Comparison of ENCODE assay signal across 1 cellular context in the genomic region with DNA sequence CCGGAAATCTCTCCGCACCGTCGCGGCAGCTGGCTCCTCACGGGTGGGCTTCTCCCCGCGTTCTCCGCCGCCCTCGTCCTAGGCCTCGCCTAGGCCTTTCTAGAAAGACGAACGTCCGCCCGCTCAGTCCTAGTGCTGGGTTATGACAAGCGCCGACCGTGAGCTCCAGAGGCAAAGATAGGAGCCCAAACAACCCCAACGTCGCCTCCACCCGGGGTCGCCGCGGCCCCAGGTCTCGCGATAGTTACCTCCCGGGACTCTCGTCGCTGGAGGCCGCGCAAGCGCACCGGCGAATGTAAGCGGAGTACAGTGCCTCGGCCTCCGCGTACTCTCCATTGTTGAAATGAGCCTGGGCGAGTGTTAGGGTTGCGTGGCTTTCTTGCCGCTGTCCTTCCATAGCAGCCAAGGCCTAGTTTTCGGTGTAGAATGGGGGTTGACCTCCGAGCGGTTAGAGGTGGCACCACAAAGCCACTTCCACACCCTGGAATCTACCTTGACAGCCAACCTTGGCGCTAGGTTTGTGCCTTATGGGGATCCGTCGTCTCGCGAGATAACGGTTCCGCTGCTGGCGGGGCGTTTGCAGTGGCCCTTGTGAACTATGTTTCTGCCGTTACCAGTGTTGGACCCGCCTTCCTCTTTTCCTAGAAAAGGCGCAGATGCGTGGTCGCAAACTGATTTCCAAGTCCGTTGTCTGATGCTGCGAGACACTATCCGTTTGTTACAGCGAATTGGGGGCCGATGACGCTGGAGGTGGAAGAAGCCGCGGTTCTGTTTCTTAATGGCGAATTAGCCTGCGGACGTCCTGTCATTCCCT.
TF ChIP-seq lines count a peak whose summit lies in the region.

A gene (minus strand): TSS at position 526 of the 814 bp plus-strand sequence. CDS start 129 bp downstream, at position 397.

TF ChIP-seq in HepG2, 621 proteins besides CTCF, POLR2A, EP300 and RAD21 (continued from another document and continues in another):
- TF ChIP-seq SP4 (CRISPR knock-in tag; IDR thresholded peaks at IDR 0.05): peak; percentile 89
- peak; percentile 84 for TF ChIP-seq ZNF160 (CRISPR knock-in tag; IDR thresholded peaks at IDR 0.05)
- peak; percentile 65; the same call in 1 of the 2 replicates for TF ChIP-seq HNF4A (CRISPR knock-in tag; IDR thresholded peaks at IDR 0.05)
- no peak; the same call in none of the 2 replicates for TF ChIP-seq HMG20A (CRISPR knock-in tag; IDR thresholded peaks at IDR 0.05; ENCODE audit: borderline replicate concordance)
- TF ChIP-seq ZNF773 (CRISPR knock-in tag; IDR thresholded peaks at IDR 0.05; ENCODE audit: borderline replicate concordance): peak; percentile 88
- peak; percentile 68; the same call in 2 of the 3 replicates for TF ChIP-seq MXI1 (IDR thresholded peaks at IDR 0.05; ENCODE audit: borderline replicate concordance, low read depth, low read length)
- peak; percentile 79 for TF ChIP-seq CAMTA2 (CRISPR knock-in tag; IDR thresholded peaks at IDR 0.05; ENCODE audit: borderline replicate concordance)
- TF ChIP-seq ZSCAN22 (CRISPR knock-in tag; IDR thresholded peaks at IDR 0.05): peak; percentile 40; the same call in 1 of the 2 replicates
- peak; percentile 96 for TF ChIP-seq KMT2B (CRISPR knock-in tag; IDR thresholded peaks at IDR 0.05)
- TF ChIP-seq ZNF562 (CRISPR knock-in tag; IDR thresholded peaks at IDR 0.05; ENCODE audit: borderline replicate concordance): no peak
- TF ChIP-seq, protein P1, sequence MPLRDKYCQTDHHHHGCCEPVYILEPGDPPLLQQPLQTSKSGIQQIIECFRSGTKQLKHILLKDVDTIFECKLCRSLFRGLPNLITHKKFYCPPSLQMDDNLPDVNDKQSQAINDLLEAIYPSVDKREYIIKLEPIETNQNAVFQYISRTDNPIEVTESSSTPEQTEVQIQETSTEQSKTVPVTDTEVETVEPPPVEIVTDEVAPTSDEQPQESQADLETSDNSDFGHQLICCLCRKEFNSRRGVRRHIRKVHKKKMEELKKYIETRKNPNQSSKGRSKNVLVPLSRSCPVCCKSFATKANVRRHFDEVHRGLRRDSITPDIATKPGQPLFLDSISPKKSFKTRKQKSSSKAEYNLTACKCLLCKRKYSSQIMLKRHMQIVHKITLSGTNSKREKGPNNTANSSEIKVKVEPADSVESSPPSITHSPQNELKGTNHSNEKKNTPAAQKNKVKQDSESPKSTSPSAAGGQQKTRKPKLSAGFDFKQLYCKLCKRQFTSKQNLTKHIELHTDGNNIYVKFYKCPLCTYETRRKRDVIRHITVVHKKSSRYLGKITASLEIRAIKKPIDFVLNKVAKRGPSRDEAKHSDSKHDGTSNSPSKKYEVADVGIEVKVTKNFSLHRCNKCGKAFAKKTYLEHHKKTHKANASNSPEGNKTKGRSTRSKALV (CRISPR knock-in tag; IDR thresholded peaks at IDR 0.05): peak; percentile 81
- TF ChIP-seq RARA (CRISPR knock-in tag; IDR thresholded peaks at IDR 0.05): peak; percentile 61; the same call in 1 of the 2 replicates
- peak; percentile 74; the same call in 1 of the 2 replicates for TF ChIP-seq TBP (CRISPR knock-in tag; IDR thresholded peaks at IDR 0.05)
- TF ChIP-seq ZNF780A (CRISPR knock-in tag; IDR thresholded peaks at IDR 0.05): no peak
- TF ChIP-seq ZFP36L2 (CRISPR knock-in tag; IDR thresholded peaks at IDR 0.05): 0 out of 2 replicates have a peak, but pooled peaks have one; percentile 41
- peak; percentile 91; the same call in 1 of the 2 replicates for TF ChIP-seq ZNF430 (CRISPR knock-in tag; IDR thresholded peaks at IDR 0.05)
- TF ChIP-seq IRX3 (CRISPR knock-in tag; IDR thresholded peaks at IDR 0.05; ENCODE audit: borderline replicate concordance, low read depth): no peak
- peak; percentile 84 for TF ChIP-seq CREM (IDR thresholded peaks at IDR 0.05)
- no peak for TF ChIP-seq CREM (CRISPR knock-in tag; IDR thresholded peaks at IDR 0.05)
- TF ChIP-seq, protein P2, sequence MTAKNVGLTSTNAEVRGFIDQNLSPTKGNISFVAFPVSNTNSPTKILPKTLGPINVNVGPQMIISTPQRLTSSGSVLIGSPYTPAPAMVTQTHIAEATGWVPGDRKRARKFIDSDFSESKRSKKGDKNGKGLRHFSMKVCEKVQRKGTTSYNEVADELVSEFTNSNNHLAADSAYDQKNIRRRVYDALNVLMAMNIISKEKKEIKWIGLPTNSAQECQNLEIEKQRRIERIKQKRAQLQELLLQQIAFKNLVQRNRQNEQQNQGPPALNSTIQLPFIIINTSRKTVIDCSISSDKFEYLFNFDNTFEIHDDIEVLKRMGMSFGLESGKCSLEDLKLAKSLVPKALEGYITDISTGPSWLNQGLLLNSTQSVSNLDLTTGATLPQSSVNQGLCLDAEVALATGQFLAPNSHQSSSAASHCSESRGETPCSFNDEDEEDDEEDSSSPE (CRISPR knock-in tag; IDR thresholded peaks at IDR 0.05): peak; percentile 97
- peak; percentile 86; the same call in 1 of the 2 replicates for TF ChIP-seq ZNF331 (CRISPR knock-in tag; IDR thresholded peaks at IDR 0.05)
- TF ChIP-seq, protein P3, sequence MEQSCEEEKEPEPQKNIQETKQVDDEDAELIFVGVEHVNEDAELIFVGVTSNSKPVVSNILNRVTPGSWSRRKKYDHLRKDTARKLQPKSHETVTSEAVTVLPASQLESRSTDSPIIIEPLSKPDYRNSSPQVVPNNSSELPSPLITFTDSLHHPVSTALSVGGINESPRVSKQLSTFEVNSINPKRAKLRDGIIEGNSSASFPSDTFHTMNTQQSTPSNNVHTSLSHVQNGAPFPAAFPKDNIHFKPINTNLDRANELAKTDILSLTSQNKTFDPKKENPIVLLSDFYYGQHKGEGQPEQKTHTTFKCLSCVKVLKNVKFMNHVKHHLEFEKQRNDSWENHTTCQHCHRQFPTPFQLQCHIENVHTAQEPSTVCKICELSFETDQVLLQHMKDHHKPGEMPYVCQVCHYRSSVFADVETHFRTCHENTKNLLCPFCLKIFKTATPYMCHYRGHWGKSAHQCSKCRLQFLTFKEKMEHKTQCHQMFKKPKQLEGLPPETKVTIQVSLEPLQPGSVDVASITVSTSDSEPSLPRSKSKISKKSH (CRISPR knock-in tag; IDR thresholded peaks at IDR 0.05; ENCODE audit: borderline replicate concordance): peak; percentile 94
- TF ChIP-seq, protein P4, sequence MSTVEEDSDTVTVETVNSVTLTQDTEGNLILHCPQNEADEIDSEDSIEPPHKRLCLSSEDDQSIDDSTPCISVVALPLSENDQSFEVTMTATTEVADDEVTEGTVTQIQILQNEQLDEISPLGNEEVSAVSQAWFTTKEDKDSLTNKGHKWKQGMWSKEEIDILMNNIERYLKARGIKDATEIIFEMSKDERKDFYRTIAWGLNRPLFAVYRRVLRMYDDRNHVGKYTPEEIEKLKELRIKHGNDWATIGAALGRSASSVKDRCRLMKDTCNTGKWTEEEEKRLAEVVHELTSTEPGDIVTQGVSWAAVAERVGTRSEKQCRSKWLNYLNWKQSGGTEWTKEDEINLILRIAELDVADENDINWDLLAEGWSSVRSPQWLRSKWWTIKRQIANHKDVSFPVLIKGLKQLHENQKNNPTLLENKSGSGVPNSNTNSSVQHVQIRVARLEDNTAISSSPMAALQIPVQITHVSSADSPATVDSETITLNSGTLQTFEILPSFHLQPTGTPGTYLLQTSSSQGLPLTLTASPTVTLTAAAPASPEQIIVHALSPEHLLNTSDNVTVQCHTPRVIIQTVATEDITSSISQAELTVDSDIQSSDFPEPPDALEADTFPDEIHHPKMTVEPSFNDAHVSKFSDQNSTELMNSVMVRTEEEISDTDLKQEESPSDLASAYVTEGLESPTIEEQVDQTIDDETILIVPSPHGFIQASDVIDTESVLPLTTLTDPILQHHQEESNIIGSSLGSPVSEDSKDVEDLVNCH (CRISPR knock-in tag; IDR thresholded peaks at IDR 0.05): no peak
- TF ChIP-seq KAT2B (IDR thresholded peaks at IDR 0.05; ENCODE audit: borderline replicate concordance, low read depth, low read length): no peak
- TF ChIP-seq SMARCC2 (IDR thresholded peaks at IDR 0.05): no peak
- TF ChIP-seq, protein P5, sequence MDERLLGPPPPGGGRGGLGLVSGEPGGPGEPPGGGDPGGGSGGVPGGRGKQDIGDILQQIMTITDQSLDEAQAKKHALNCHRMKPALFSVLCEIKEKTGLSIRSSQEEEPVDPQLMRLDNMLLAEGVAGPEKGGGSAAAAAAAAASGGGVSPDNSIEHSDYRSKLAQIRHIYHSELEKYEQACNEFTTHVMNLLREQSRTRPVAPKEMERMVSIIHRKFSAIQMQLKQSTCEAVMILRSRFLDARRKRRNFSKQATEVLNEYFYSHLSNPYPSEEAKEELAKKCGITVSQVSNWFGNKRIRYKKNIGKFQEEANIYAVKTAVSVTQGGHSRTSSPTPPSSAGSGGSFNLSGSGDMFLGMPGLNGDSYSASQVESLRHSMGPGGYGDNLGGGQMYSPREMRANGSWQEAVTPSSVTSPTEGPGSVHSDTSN (CRISPR knock-in tag; IDR thresholded peaks at IDR 0.05): 0 out of 2 replicates have a peak, but pooled peaks have one; percentile 40
- TF ChIP-seq FOXJ3 (CRISPR knock-in tag; IDR thresholded peaks at IDR 0.05; ENCODE audit: borderline replicate concordance): peak; percentile 87
- TF ChIP-seq SNRNP70 (IDR thresholded peaks at IDR 0.05; ENCODE audit: low read depth, low read length): no peak
- TF ChIP-seq ZNF44 (CRISPR knock-in tag; IDR thresholded peaks at IDR 0.05): peak; percentile 96
- TF ChIP-seq, protein P6, sequence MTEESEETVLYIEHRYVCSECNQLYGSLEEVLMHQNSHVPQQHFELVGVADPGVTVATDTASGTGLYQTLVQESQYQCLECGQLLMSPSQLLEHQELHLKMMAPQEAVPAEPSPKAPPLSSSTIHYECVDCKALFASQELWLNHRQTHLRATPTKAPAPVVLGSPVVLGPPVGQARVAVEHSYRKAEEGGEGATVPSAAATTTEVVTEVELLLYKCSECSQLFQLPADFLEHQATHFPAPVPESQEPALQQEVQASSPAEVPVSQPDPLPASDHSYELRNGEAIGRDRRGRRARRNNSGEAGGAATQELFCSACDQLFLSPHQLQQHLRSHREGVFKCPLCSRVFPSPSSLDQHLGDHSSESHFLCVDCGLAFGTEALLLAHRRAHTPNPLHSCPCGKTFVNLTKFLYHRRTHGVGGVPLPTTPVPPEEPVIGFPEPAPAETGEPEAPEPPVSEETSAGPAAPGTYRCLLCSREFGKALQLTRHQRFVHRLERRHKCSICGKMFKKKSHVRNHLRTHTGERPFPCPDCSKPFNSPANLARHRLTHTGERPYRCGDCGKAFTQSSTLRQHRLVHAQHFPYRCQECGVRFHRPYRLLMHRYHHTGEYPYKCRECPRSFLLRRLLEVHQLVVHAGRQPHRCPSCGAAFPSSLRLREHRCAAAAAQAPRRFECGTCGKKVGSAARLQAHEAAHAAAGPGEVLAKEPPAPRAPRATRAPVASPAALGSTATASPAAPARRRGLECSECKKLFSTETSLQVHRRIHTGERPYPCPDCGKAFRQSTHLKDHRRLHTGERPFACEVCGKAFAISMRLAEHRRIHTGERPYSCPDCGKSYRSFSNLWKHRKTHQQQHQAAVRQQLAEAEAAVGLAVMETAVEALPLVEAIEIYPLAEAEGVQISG (CRISPR knock-in tag; IDR thresholded peaks at IDR 0.05): peak; percentile 94
- peak; percentile 60; the same call in 1 of the 2 replicates for TF ChIP-seq ZNF83 (CRISPR knock-in tag; IDR thresholded peaks at IDR 0.05; ENCODE audit: borderline replicate concordance)
- TF ChIP-seq CREB1 (IDR thresholded peaks at IDR 0.05): peak; percentile 20; the same call in 1 of the 2 replicates
- peak; percentile 81 for TF ChIP-seq CREB1 (CRISPR knock-in tag; IDR thresholded peaks at IDR 0.05)
- TF ChIP-seq PHF20 (CRISPR knock-in tag; IDR thresholded peaks at IDR 0.05): peak; percentile 98
- peak; percentile 74; the same call in 1 of the 2 replicates for TF ChIP-seq ZIK1 (CRISPR knock-in tag; IDR thresholded peaks at IDR 0.05; ENCODE audit: borderline replicate concordance, low read depth)
- TF ChIP-seq NFE2 (CRISPR knock-in tag; IDR thresholded peaks at IDR 0.05): 0 out of 2 replicates have a peak, but pooled peaks have one; percentile 37
- peak; percentile 80 for TF ChIP-seq ZNF781 (CRISPR knock-in tag; IDR thresholded peaks at IDR 0.05; ENCODE audit: borderline replicate concordance, not compliant biosample characterization)
- TF ChIP-seq ASH2L (IDR thresholded peaks at IDR 0.05; ENCODE audit: insufficient read length, low read depth, low read length): peak; percentile 91
- peak; percentile 93; the same call in 1 of the 2 replicates for TF ChIP-seq ZFP90 (CRISPR knock-in tag; IDR thresholded peaks at IDR 0.05; ENCODE audit: borderline replicate concordance)
- TF ChIP-seq ZNF329 (CRISPR knock-in tag; IDR thresholded peaks at IDR 0.05; ENCODE audit: low read depth): peak; percentile 64
- TF ChIP-seq, protein P7, sequence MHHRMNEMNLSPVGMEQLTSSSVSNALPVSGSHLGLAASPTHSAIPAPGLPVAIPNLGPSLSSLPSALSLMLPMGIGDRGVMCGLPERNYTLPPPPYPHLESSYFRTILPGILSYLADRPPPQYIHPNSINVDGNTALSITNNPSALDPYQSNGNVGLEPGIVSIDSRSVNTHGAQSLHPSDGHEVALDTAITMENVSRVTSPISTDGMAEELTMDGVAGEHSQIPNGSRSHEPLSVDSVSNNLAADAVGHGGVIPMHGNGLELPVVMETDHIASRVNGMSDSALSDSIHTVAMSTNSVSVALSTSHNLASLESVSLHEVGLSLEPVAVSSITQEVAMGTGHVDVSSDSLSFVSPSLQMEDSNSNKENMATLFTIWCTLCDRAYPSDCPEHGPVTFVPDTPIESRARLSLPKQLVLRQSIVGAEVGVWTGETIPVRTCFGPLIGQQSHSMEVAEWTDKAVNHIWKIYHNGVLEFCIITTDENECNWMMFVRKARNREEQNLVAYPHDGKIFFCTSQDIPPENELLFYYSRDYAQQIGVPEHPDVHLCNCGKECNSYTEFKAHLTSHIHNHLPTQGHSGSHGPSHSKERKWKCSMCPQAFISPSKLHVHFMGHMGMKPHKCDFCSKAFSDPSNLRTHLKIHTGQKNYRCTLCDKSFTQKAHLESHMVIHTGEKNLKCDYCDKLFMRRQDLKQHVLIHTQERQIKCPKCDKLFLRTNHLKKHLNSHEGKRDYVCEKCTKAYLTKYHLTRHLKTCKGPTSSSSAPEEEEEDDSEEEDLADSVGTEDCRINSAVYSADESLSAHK (CRISPR knock-in tag; IDR thresholded peaks at IDR 0.05; ENCODE audit: borderline replicate concordance): peak; percentile 66; the same call in 1 of the 2 replicates
- no peak for TF ChIP-seq RFX1 (IDR thresholded peaks at IDR 0.05)
- TF ChIP-seq ZNF33A (CRISPR knock-in tag; IDR thresholded peaks at IDR 0.05; ENCODE audit: borderline replicate concordance): peak; percentile 85; the same call in 1 of the 2 replicates
- TF ChIP-seq ZNF143 (CRISPR knock-in tag; IDR thresholded peaks at IDR 0.05): peak; percentile 50; the same call in 1 of the 2 replicates
- TF ChIP-seq BRCA1 (CRISPR knock-in tag; IDR thresholded peaks at IDR 0.05): peak; percentile 88; the same call in 1 of the 2 replicates
- no peak for TF ChIP-seq PHB2 (IDR thresholded peaks at IDR 0.05; ENCODE audit: partially characterized antibody)
- TF ChIP-seq NR2F2 (IDR thresholded peaks at IDR 0.05; ENCODE audit: borderline replicate concordance, low read depth): 0 out of 2 replicates have a peak, but pooled peaks have one; percentile 68
- peak; percentile 79; the same call in 1 of the 2 replicates for TF ChIP-seq HDAC2 (CRISPR knock-in tag; IDR thresholded peaks at IDR 0.05)
- peak; percentile 85 for TF ChIP-seq PHF21A (CRISPR knock-in tag; IDR thresholded peaks at IDR 0.05)
- TF ChIP-seq ZNF30 (CRISPR knock-in tag; IDR thresholded peaks at IDR 0.05): no peak; the same call in 1 of the 2 replicates
- peak; percentile 99 for TF ChIP-seq ZNF558 (CRISPR knock-in tag; IDR thresholded peaks at IDR 0.05; ENCODE audit: borderline replicate concordance)
